In genomic region chr10:33302188-33302829, GRCh38 we compare ENCODE assay signal across 19 cellular contexts. TPM values are rescaled to one million over a fixed set of nuclear protein-coding genes. Genes with fewer than 3 reads are reported as not detected.
A peak's percentile ranks its signal among the peaks of the same experiment; 100 is the strongest.
DNase-seq lines count a peak whose midpoint lies in the region; ATAC-seq, FAIRE-seq and TF ChIP-seq lines count a peak whose summit lies in the region.
"Had no signal": no experiment of that assay in that cellular context is flagged by ENCODE, and none has a peak within 500 bp of the region (broad histone marks: within the 10 kb centered on the region; RNA-seq: fewer than 3 reads in every experiment).

No MANE protein-coding gene starts in this region.

- BruUV-seq in HepG2 (replicated peaks; lab: Mats Ljungman, UMichigan) = no TSS peak

- H3K4me1 ChIP-seq in liver (ENCODE audit: control insufficient read depth in 4 of 4, insufficient read depth in 4 of 4, low read length in 3 of 4) (peaks cover 2 to 19% (median 18%) of the 10 kb centered on the region in 4 donors), HepG2 (ENCODE audit: insufficient read depth, low read length) (peaks cover 60% of the 10 kb centered on the region), heart left ventricle (peaks cover 24 to 100% (median 93%) of the 10 kb centered on the region in 12 donors), neural progenitor cell (peaks cover 9% of the 10 kb centered on the region), uterus (peaks cover 0 to 4% of the 10 kb centered on the region in 2 donors)
- H3K4me1 ChIP-seq: SJSA1 had no signal

- H3K9me3 ChIP-seq in liver (ENCODE audit: control insufficient read depth in 4 of 4, low read length in 3 of 4) (no peaks in the 10 kb centered on the region), HepG2 (ENCODE audit: low read length) (no peaks in the 10 kb centered on the region), heart left ventricle (no peaks in the 10 kb centered on the region), neural progenitor cell (ENCODE audit: low read depth) (no peaks in the 10 kb centered on the region), uterus (no peaks in the 10 kb centered on the region)
- H3K9me3 ChIP-seq: SJSA1 had no signal

- TF ChIP-seq CTCF in liver (IDR thresholded peaks at IDR 0.05; ENCODE audit: low read depth, low read length, missing input control) (no peak), HepG2 (CRISPR knock-in tag; IDR thresholded peaks at IDR 0.05) (no peak), heart left ventricle (IDR thresholded peaks at IDR 0.05) (no peak), neural progenitor cell (IDR thresholded peaks at IDR 0.05) (no peak), uterus (IDR thresholded peaks at IDR 0.05) (no peak), GM13977 (IDR thresholded peaks at IDR 0.05; ENCODE audit: extremely low read depth, insufficient read depth, missing control alignments) (no peak)

- POLR2A ChIA-PET in HepG2 (lab: Yijun Ruan, JAX) = no interaction called here

- peak overlapping the region; percentile 80 for H3K27ac Mint-ChIP-seq in neural progenitor cell
- H3K27ac Mint-ChIP-seq: stimulated activated naive CD8-positive, alpha-beta T cell treated with anti-CD3 and anti-CD28 coated beads, Interleukin-15, Interleukin-2, amounts not matched to agents 100 ng/mL and 50 ng/mL, for 24 hours; T-helper 2 cell treated with Interferon-gamma antibody and Interleukin-4, amounts not matched to agents 5 μg/mL and 100 μg/mL, for 36 hours had no signal

- CTCF ChIA-PET in HepG2 (lab: Yijun Ruan, JAX; ENCODE audit: low intra/inter-chr PET ratio, low total read pairs) = no interaction called here

- TF ChIP-seq RAD21 in liver (IDR thresholded peaks at IDR 0.05) (no peak), HepG2 (CRISPR knock-in tag; IDR thresholded peaks at IDR 0.05) (no peak)

- H3K79me2 ChIP-seq in HepG2 (ENCODE audit: insufficient read depth, low read length) (no peaks in the 10 kb centered on the region), neural progenitor cell (ENCODE audit: low read depth) (no peaks in the 10 kb centered on the region)

- H4K20me1 ChIP-seq in HepG2 (ENCODE audit: insufficient read depth, low read length) (no peaks in the 10 kb centered on the region), neural progenitor cell (ENCODE audit: low read depth) (no peaks in the 10 kb centered on the region)

- in situ Hi-C loops in HepG2 (cut with HindIII; ENCODE audit: extremely low pct_ligation_motif_present, low pct_unique_long_range_greater_than_20kb) = no loop called here
- in situ Hi-C loops in GM13977 (cut with MboI; ENCODE audit: low pct_unique_long_range_greater_than_20kb, low sequenced_read_pairs, unreplicated experiment) = no loop called here

- H3K4me3 Mint-ChIP-seq in neural progenitor cell = no peak overlapping the region
- H3K4me3 Mint-ChIP-seq: CD8-positive, alpha-beta memory T cell; stimulated activated naive CD8-positive, alpha-beta T cell treated with anti-CD3 and anti-CD28 coated beads, Interleukin-15, Interleukin-2, amounts not matched to agents 100 ng/mL and 50 ng/mL, for 24 hours; T-helper 2 cell treated with Interferon-gamma antibody and Interleukin-4, amounts not matched to agents 5 μg/mL and 100 μg/mL, for 36 hours had no signal

- H2AFZ ChIP-seq in HepG2 (ENCODE audit: low read length) (no peak overlapping the region), neural progenitor cell (replicated peaks) (no peak overlapping the region)

- H3K9ac ChIP-seq in liver (ENCODE audit: low read depth in 1 of 2, low read length in 2 of 2) (no peak overlapping the region), HepG2 (ENCODE audit: insufficient read depth, low read depth, low read length) (no peak overlapping the region), neural progenitor cell (no peak overlapping the region)

- no peaks in the 10 kb centered on the region for H3K27me3 Mint-ChIP-seq in neural progenitor cell (ENCODE audit: insufficient read depth, low read depth)

- TF ChIP-seq EP300 in HepG2 (IDR thresholded peaks at IDR 0.05; ENCODE audit: low read depth in 2 of 2, low read length in 2 of 2) (no peak), HepG2 (CRISPR knock-in tag; IDR thresholded peaks at IDR 0.05; ENCODE audit: borderline replicate concordance) (no peak)

- H3F3A ChIP-seq in neural progenitor cell (ENCODE audit: low read depth) = no peaks in the 10 kb centered on the region

- 82% methylated on average over 3 of the region's 3 CpGs for WGBS in liver
- 97% methylated on average over 3 of the region's 3 CpGs for WGBS in HepG2 (ENCODE audit: low lambda C conversion rate)
- 45 to 74% (median 52%) methylated on average over 3 of the region's 3 CpGs for WGBS in heart left ventricle, 4 donors

- TF ChIP-seq POLR2A in HepG2 (IDR thresholded peaks at IDR 0.05; ENCODE audit: insufficient read depth in 1 of 2, low read depth in 2 of 2, low read length in 2 of 2) (no peak), heart left ventricle (IDR thresholded peaks at IDR 0.05) (no peak), uterus (IDR thresholded peaks at IDR 0.05) (no peak)

- H3K4me3 ChIP-seq in liver (ENCODE audit: low read depth in 1 of 3, low read length in 3 of 3) (no peak overlapping the region), HepG2 (replicated peaks in 1 of 3; ENCODE audit: insufficient read depth in 1 of 3, low read depth in 2 of 3, low read length in 3 of 3) (no peak overlapping the region), heart left ventricle (no peak overlapping the region), neural progenitor cell (no peak overlapping the region), uterus (no peak overlapping the region)
- H3K4me3 ChIP-seq: SJSA1 had no signal

- H3K36me3 Mint-ChIP-seq in neural progenitor cell = peaks cover 15% of the 10 kb centered on the region
- H3K36me3 Mint-ChIP-seq: CD8-positive, alpha-beta memory T cell had no signal

- H3K27ac ChIP-seq in liver (ENCODE audit: low read depth in 1 of 2, low read length in 2 of 2) (no peak overlapping the region), HepG2 (ENCODE audit: extremely low read length, insufficient read depth, low read length) (no peak overlapping the region), heart left ventricle (peak overlapping the region in 11 of 12 donors; percentile 23 to 82 (median 66)), neural progenitor cell (no peak overlapping the region), uterus (peak overlapping the region; percentile 35 to 48)
- H3K27ac ChIP-seq: SJSA1 had no signal

- intact Hi-C loops in HepG2 (cut with micrococcal nuclease; ENCODE audit: unreplicated experiment) = no loop called here
- intact Hi-C loops in heart left ventricle (cut with DNase I) = loop anchor here in 1 of 10 donors (5.0 kb wide), 1 partner anchor 55 kb away; no protein-coding TSS in a partner anchor
- intact Hi-C loops in uterus (cut with DNase I; ENCODE audit: low total_unique reads) = no loop called here

- H3K4me1 Mint-ChIP-seq in neural progenitor cell = peaks cover 18% of the 10 kb centered on the region

- H3K4me2 ChIP-seq in HepG2 (ENCODE audit: low read depth, low read length) (no peak overlapping the region), neural progenitor cell (peak overlapping the region; percentile 11)

- FAIRE-seq in HepG2 (lab: Jason Lieb, UNC) = no peak
- FAIRE-seq in HTR-8/SVneo (lab: Jason Lieb, UNC) = no peak
- FAIRE-seq: H1, keratinocyte had no signal

- H3K9me3 Mint-ChIP-seq in neural progenitor cell = no peaks in the 10 kb centered on the region
- H3K9me3 Mint-ChIP-seq: stimulated activated naive CD8-positive, alpha-beta T cell treated with anti-CD3 and anti-CD28 coated beads, Interleukin-15, Interleukin-2, amounts not matched to agents 100 ng/mL and 50 ng/mL, for 24 hours; T-helper 2 cell treated with Interferon-gamma antibody and Interleukin-4, amounts not matched to agents 5 μg/mL and 100 μg/mL, for 36 hours had no signal

- DNase-seq in HepG2 (ENCODE audit: low spot score) (no peak), heart left ventricle (peak in 2 of 5 donors; percentile 46 to 57), neural progenitor cell (ENCODE audit: low spot score) (no peak), uterus (no peak), GM13977 (ENCODE audit: low spot score) (no peak), NCI-H774 (lab: John Stamatoyannopoulos, UW) (no peak), HTR-8/SVneo (ENCODE audit: insufficient read length, low spot score) (no peak)
- DNase-seq: activated CD4-positive, alpha-beta T cell treated with anti-CD3 and anti-CD28 coated beads for 48 hours; activated naive CD4-positive, alpha-beta T cell treated with Interleukin-2 at 50 U/mL for 16 hours; activated T-cell treated with anti-CD3 and anti-CD28 coated beads for 4 hours; CD8-positive, alpha-beta memory T cell; NCI-H1694 treated with DMSO at 0.1 percent for 48 hours; NCI-H446 treated with DMSO at 0.1 percent for 48 hours had no signal

- H3K36me3 ChIP-seq in liver (ENCODE audit: control insufficient read depth in 4 of 4, insufficient read depth in 3 of 4, low read depth in 1 of 4, low read length in 3 of 4) = peaks cover 0 to 3% (median under 1%) of the 10 kb centered on the region in 4 donors
- no peaks in the 10 kb centered on the region for H3K36me3 ChIP-seq in HepG2 (replicated peaks in 1 of 2; ENCODE audit: control insufficient read depth in 1 of 2, insufficient read depth in 2 of 2, low read length in 2 of 2)
- peaks cover 0 to 28% (median 19%) of the 10 kb centered on the region in 9 donors for H3K36me3 ChIP-seq in heart left ventricle
- H3K36me3 ChIP-seq in neural progenitor cell = no peaks in the 10 kb centered on the region
- H3K36me3 ChIP-seq in uterus = no peaks in the 10 kb centered on the region

- no peaks in the 10 kb centered on the region for H3K27me3 ChIP-seq in liver (ENCODE audit: control insufficient read depth in 4 of 4, insufficient read depth in 4 of 4, low read length in 3 of 4)
- no peaks in the 10 kb centered on the region for H3K27me3 ChIP-seq in HepG2 (ENCODE audit: control insufficient read depth in 1 of 2, insufficient read depth in 2 of 2, low read length in 2 of 2)
- H3K27me3 ChIP-seq in heart left ventricle = no peaks in the 10 kb centered on the region
- no peaks in the 10 kb centered on the region for H3K27me3 ChIP-seq in neural progenitor cell
- H3K27me3 ChIP-seq in uterus = no peaks in the 10 kb centered on the region
- H3K27me3 ChIP-seq: SJSA1 had no signal

- ATAC-seq in HepG2 = no peak
- peak in 3 of 4 donors; percentile 35 to 80 (median 55) for ATAC-seq in heart left ventricle

RNA-seq across cellular contexts. Expression of gene NRP1, which starts 32.2 kb away (rescaled TPM):
- 10 to 100 TPM; 55.0 to 55.6 TPM for total RNA-seq in liver
- 10 to 100 TPM; 14.6 to 20.6 TPM for polyA plus RNA-seq in liver
- 3.7 and 5.8 TPM in 2 replicates for total RNA-seq in HepG2 (2016; rRNA removed; fragmentation: Illumina TruSeq; extraction: Trizol)
- total RNA-seq in HepG2 (2016; cell fraction: cytosol; rRNA removed; fragmentation: Illumina TruSeq; extraction: Trizol; ENCODE audit: low read depth) = 0.40 and 0.62 TPM in 2 replicates
- 2.3 and 7.2 TPM in 2 replicates for total RNA-seq in HepG2 (2016; cell fraction: insoluble cytoplasmic fraction; rRNA removed; fragmentation: Illumina TruSeq; extraction: Trizol)
- total RNA-seq in HepG2 (2016; cell fraction: membrane; rRNA removed; fragmentation: Illumina TruSeq; extraction: Trizol) = 1.4 and 1.5 TPM in 2 replicates
- 8.7 and 10.3 TPM in 2 replicates for total RNA-seq in HepG2 (2016; cell fraction: nucleus; rRNA removed; fragmentation: Illumina TruSeq; extraction: Trizol)
- polyA plus RNA-seq in HepG2 (2011; rRNA removed) = 5.3 and 5.8 TPM in 2 replicates
- 3.6 and 4.6 TPM in 2 replicates for polyA plus RNA-seq in HepG2 (2011; cell fraction: cytosol; rRNA removed)
- polyA plus RNA-seq in HepG2 (2011; cell fraction: nucleus; rRNA removed) = 7.4 and 8.5 TPM in 2 replicates
- polyA plus RNA-seq in HepG2 (2012) = 7.2 and 14.9 TPM in 2 replicates
- 0.29 and 0.38 TPM in 2 replicates for polyA plus RNA-seq in HepG2 (2016; cell fraction: cytosol; fragmentation: Illumina TruSeq; extraction: Trizol; ENCODE audit: low read depth)
- polyA plus RNA-seq in HepG2 (2016; cell fraction: insoluble cytoplasmic fraction; fragmentation: Illumina TruSeq; extraction: Trizol; ENCODE audit: low read depth) = 2.2 and 2.4 TPM in 2 replicates
- polyA plus RNA-seq in HepG2 (2016; cell fraction: membrane; fragmentation: Illumina TruSeq; extraction: Trizol; ENCODE audit: low read depth) = 0.31 and 0.57 TPM in 2 replicates
- 6.3 and 7.6 TPM in 2 replicates for polyA plus RNA-seq in HepG2 (2016; cell fraction: nucleus; fragmentation: Illumina TruSeq; extraction: Trizol; ENCODE audit: insufficient read depth, low read depth)
- polyA minus RNA-seq in HepG2 (2011; rRNA and poly(A)+ RNA removed; ENCODE audit: low replicate concordance) = 10.2 and 16.5 TPM in 2 replicates
- 12.9 and 14.9 TPM in 2 replicates for polyA minus RNA-seq in HepG2 (2011; cell fraction: cytosol; rRNA and poly(A)+ RNA removed)
- 20.0 and 24.4 TPM in 2 replicates for polyA minus RNA-seq in HepG2 (2011; cell fraction: nucleus; rRNA and poly(A)+ RNA removed)
- total RNA-seq in heart left ventricle = 100 to 1,000 TPM; 115 to 279 (median 173) TPM
- polyA plus RNA-seq in heart left ventricle = 10 to 100 TPM; 47.1 to 69.4 TPM
- total RNA-seq in neural progenitor cell (ENCODE audit: low replicate concordance) = 1.9 and 2.0 TPM in 2 replicates
- total RNA-seq in uterus = 100 to 1,000 TPM in 2 of 4 donors, 10 to 100 TPM in 2; 47.1 to 286 (median 111) TPM
- polyA plus RNA-seq: CD8-positive, alpha-beta memory T cell had no signal

Comparison
In these comparisons a context has a peak if more than half of its experiments do, and no peak if none do; other contexts are left out.
1. H3K27ac ChIP-seq: peak in heart left ventricle (11 of 12) and uterus (2 of 2); none in liver (0 of 2), HepG2 (single experiment) and neural progenitor cell (single experiment).